Comparison of ENCODE assay signal across 15 cellular contexts in genomic region chr20:32918751-32919150, GRCh38.
DNase-seq lines count a peak whose midpoint lies in the region; ATAC-seq and TF ChIP-seq lines count a peak whose summit lies in the region.
"Had no signal": no experiment of that assay in that cellular context is flagged by ENCODE, and none has a peak within 500 bp of the region (broad histone marks: within the 10 kb centered on the region; RNA-seq: fewer than 3 reads in every experiment).

No MANE protein-coding gene starts in this region.

- H3K27me3 ChIP-seq in colonic mucosa (no peaks in the 10 kb centered on the region), vagina (no peaks in the 10 kb centered on the region)
- H3K27me3 ChIP-seq: BLaER1 treated with 17β-estradiol and CSF1 and Interleukin-3, amounts not matched to agents 10 nM and 100 nM had no signal

- TF ChIP-seq POLR2A in vagina (IDR thresholded peaks at IDR 0.05), result no peak

- no peaks in the 10 kb centered on the region for H3K27me3 Mint-ChIP-seq in activated CD8-positive, alpha-beta memory T cell treated with anti-CD3 and anti-CD28 coated beads, Interleukin-2, amount 10 ng/mL, durations not matched to agents 7 days and 5 days
- H3K27me3 Mint-ChIP-seq: CD4-positive, CD25-positive, alpha-beta regulatory T cell; IgD-negative memory B cell had no signal

- ATAC-seq in activated CD8-positive, alpha-beta memory T cell treated with anti-CD3 and anti-CD28 coated beads, Interleukin-2, amount 10 ng/mL, durations not matched to agents 7 days and 5 days, result no peak
- ATAC-seq in HG03280 (IDR thresholded peaks at IDR 0.05; ENCODE audit: unreplicated experiment), result no peak
- ATAC-seq in HG03139 (IDR thresholded peaks at IDR 0.05; ENCODE audit: unreplicated experiment), result no peak

- no peak for TF ChIP-seq CTCF in colonic mucosa (IDR thresholded peaks at IDR 0.05)
- no peak for TF ChIP-seq CTCF in vagina (IDR thresholded peaks at IDR 0.05)

- H3K4me1 Mint-ChIP-seq in activated CD8-positive, alpha-beta memory T cell treated with anti-CD3 and anti-CD28 coated beads, Interleukin-2, amount 10 ng/mL, durations not matched to agents 7 days and 5 days, result no peaks in the 10 kb centered on the region
- H3K4me1 Mint-ChIP-seq: GM23338, H9, IgD-negative memory B cell had no signal

- CTCF ChIA-PET in activated CD8-positive, alpha-beta memory T cell treated with anti-CD3 and anti-CD28 coated beads, Interleukin-2, amount 10 ng/mL, durations not matched to agents 7 days and 5 days (lab: Charles Lee), result no interaction called here

- DNase-seq in activated CD8-positive, alpha-beta memory T cell treated with anti-CD3 and anti-CD28 coated beads, Interleukin-2, amount 50 U/mL, for 48 hours, result peak; percentile 13
- no peak for DNase-seq in activated CD8-positive, alpha-beta memory T cell treated with anti-CD3 and anti-CD28 coated beads, Interleukin-2, amount 10 ng/mL, durations not matched to agents 7 days and 5 days
- DNase-seq in colonic mucosa, result peak; percentile 6
- DNase-seq in mucosa of gallbladder (ENCODE audit: low spot score), result peak; percentile 5
- peak; percentile 14 to 79 for DNase-seq in vagina (ENCODE audit: extremely low spot score in 2 of 2)
- no peak for DNase-seq in NCI-H146 (lab: John Stamatoyannopoulos, UW)
- DNase-seq: 8988T; CD4-positive, CD25-positive, alpha-beta regulatory T cell; DMS53; H9 had no signal

- H3K27ac ChIP-seq in colonic mucosa (no peak overlapping the region), vagina (no peak overlapping the region)
- H3K27ac ChIP-seq: BLaER1 treated with 17β-estradiol and CSF1 and Interleukin-3, amounts not matched to agents 10 nM and 100 nM had no signal

- H3K9me3 Mint-ChIP-seq in activated CD8-positive, alpha-beta memory T cell treated with anti-CD3 and anti-CD28 coated beads, Interleukin-2, amount 10 ng/mL, durations not matched to agents 7 days and 5 days (ENCODE audit: low read depth), result peaks cover 5% of the 10 kb centered on the region

- no peaks in the 10 kb centered on the region for H3K36me3 ChIP-seq in colonic mucosa
- no peaks in the 10 kb centered on the region for H3K36me3 ChIP-seq in vagina

- no peak overlapping the region for H3K27ac Mint-ChIP-seq in activated CD8-positive, alpha-beta memory T cell treated with anti-CD3 and anti-CD28 coated beads, Interleukin-2, amount 10 ng/mL, durations not matched to agents 7 days and 5 days
- H3K27ac Mint-ChIP-seq: CD4-positive, CD25-positive, alpha-beta regulatory T cell; GM23338; H9 had no signal

- H3K9me3 ChIP-seq in colonic mucosa (peaks cover 8% of the 10 kb centered on the region), vagina (peaks cover 9% of the 10 kb centered on the region)

- H3K4me1 ChIP-seq in colonic mucosa (no peaks in the 10 kb centered on the region), vagina (no peaks in the 10 kb centered on the region)
- H3K4me1 ChIP-seq: BLaER1 treated with 17β-estradiol and CSF1 and Interleukin-3, amounts not matched to agents 10 nM and 100 nM had no signal

- intact Hi-C loops in colonic mucosa (cut with DNase I) (no loop called here), vagina (cut with DNase I) (no loop called here)

- H3K4me3 Mint-ChIP-seq in activated CD8-positive, alpha-beta memory T cell treated with anti-CD3 and anti-CD28 coated beads, Interleukin-2, amount 10 ng/mL, durations not matched to agents 7 days and 5 days, result no peak overlapping the region
- H3K4me3 Mint-ChIP-seq: CD4-positive, CD25-positive, alpha-beta regulatory T cell; GM23338; H9; IgD-negative memory B cell had no signal

- no peak overlapping the region for H3K9ac ChIP-seq in colonic mucosa (ENCODE audit: low read depth in 2 of 2, low read length in 2 of 2)
- H3K9ac ChIP-seq: BLaER1 treated with 17β-estradiol and CSF1 and Interleukin-3, amounts not matched to agents 10 nM and 100 nM had no signal

- H3K4me3 ChIP-seq in colonic mucosa, result no peak overlapping the region
- no peak overlapping the region for H3K4me3 ChIP-seq in vagina
- H3K4me3 ChIP-seq: BLaER1 treated with 17β-estradiol and CSF1 and Interleukin-3, amounts not matched to agents 10 nM and 100 nM; GM23338 had no signal

- peaks cover 9% of the 10 kb centered on the region for H3K36me3 Mint-ChIP-seq in activated CD8-positive, alpha-beta memory T cell treated with anti-CD3 and anti-CD28 coated beads, Interleukin-2, amount 10 ng/mL, durations not matched to agents 7 days and 5 days

Comparison
In these comparisons a context has a peak if more than half of its experiments do, and no peak if none do; other contexts are left out.
1. DNase-seq: peak in activated CD8-positive, alpha-beta memory T cell treated with anti-CD3 and anti-CD28 coated beads, Interleukin-2, amount 50 U/mL, for 48 hours (single experiment), colonic mucosa (single experiment), mucosa of gallbladder (single experiment) and vagina (2 of 2); none in activated CD8-positive, alpha-beta memory T cell treated with anti-CD3 and anti-CD28 coated beads, Interleukin-2, amount 10 ng/mL, durations not matched to agents 7 days and 5 days (single experiment) and NCI-H146 (single experiment).